ENCODE assay signal across 17 cellular contexts in the genomic region with DNA sequence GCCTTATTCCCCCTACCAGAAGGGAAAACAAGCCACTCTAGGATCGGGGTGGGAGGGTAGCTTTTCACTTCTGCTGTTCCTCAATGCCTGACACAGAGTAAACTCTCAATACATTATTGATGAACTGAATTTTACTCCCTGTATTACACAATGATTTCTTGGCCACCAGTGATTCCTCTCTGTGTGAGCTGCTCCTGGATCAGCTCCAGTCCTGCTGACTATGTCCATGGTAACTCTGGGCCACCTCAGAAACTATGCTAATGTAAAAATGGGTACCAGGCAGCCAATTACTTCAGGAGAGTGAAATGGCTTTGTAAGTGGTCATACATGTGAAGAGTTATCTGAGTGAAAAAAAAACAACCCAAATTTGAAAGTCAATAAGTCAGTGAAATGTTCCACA.
DNase-seq lines count a peak whose midpoint lies in the region; ATAC-seq and TF ChIP-seq lines count a peak whose summit lies in the region.
"Had no signal": no experiment of that assay in that cellular context is flagged by ENCODE, and none has a peak within 500 bp of the region (broad histone marks: within the 10 kb centered on the region; RNA-seq: fewer than 3 reads in every experiment).

No MANE protein-coding gene starts in this region.

- no peaks in the 10 kb centered on the region for H3K36me3 ChIP-seq in neural cell (ENCODE audit: insufficient read depth, low read length)
- no peaks in the 10 kb centered on the region for H3K36me3 ChIP-seq in psoas muscle (ENCODE audit: insufficient read depth in 1 of 2, low read depth in 1 of 2)

- no peak overlapping the region for H3K4me3 ChIP-seq in neural cell (ENCODE audit: low read length)
- H3K4me3 ChIP-seq in psoas muscle, result no peak overlapping the region
- H3K4me3 ChIP-seq: A549, PC-9 had no signal

- peak; percentile 8 for DNase-seq in AG08395 (ENCODE audit: low spot score)
- peak; percentile 83 for DNase-seq in DMS79 (lab: John Stamatoyannopoulos, UW)
- peak; percentile 57 for DNase-seq in cerebellar cortex (ENCODE audit: low spot score)
- DNase-seq in psoas muscle, result no peak
- no peak for DNase-seq in COR-L47 (lab: John Stamatoyannopoulos, UW)
- DNase-seq in activated naive CD8-positive, alpha-beta T cell treated with anti-CD3 and anti-CD28 coated beads for 36 hours, result no peak
- DNase-seq: GDM1, H7, NCI-H146, NCI-H2081, NCI-H510A treated with DMSO at 0.1 percent for 48 hours, NCI-H774, PC-9 had no signal

- H3K4me1 Mint-ChIP-seq in activated naive CD8-positive, alpha-beta T cell treated with anti-CD3 and anti-CD28 coated beads for 36 hours, result no peaks in the 10 kb centered on the region

- intact Hi-C loops in psoas muscle (cut with DNase I), result no loop called here

- no peak overlapping the region for H3K4me2 ChIP-seq in neural cell (ENCODE audit: low read length)
- H3K4me2 ChIP-seq: A549, KMS-11, PC-9 had no signal

- H4K20me1 ChIP-seq in neural cell (ENCODE audit: insufficient read depth), result no peaks in the 10 kb centered on the region

- no peak for TF ChIP-seq CTCF in neural cell (IDR thresholded peaks at IDR 0.05; ENCODE audit: poor library complexity, severe bottlenecking)
- no peak for TF ChIP-seq CTCF in psoas muscle (IDR thresholded peaks at IDR 0.05)

- H3K9me3 Mint-ChIP-seq in activated naive CD8-positive, alpha-beta T cell treated with anti-CD3 and anti-CD28 coated beads for 36 hours, result no peaks in the 10 kb centered on the region

- H3F3A ChIP-seq in neural cell (ENCODE audit: insufficient read depth, low read length, poor library complexity, severe bottlenecking), result no peaks in the 10 kb centered on the region

- H3K9ac ChIP-seq in neural cell (ENCODE audit: low read length), result no peak overlapping the region
- H3K9ac ChIP-seq: KMS-11 had no signal

- 61 to 72% (median 62%) methylated on average over 1 of the region's 1 CpG for WGBS in psoas muscle, 3 donors

- peaks cover 11% of the 10 kb centered on the region for H3K27me3 Mint-ChIP-seq in activated naive CD8-positive, alpha-beta T cell treated with anti-CD3 and anti-CD28 coated beads for 36 hours

- H3K9me3 ChIP-seq in neural cell (ENCODE audit: low read length) (no peaks in the 10 kb centered on the region), psoas muscle (no peaks in the 10 kb centered on the region)
- H3K9me3 ChIP-seq: A549 had no signal

- H3K27ac ChIP-seq in neural cell (ENCODE audit: low read length) (no peak overlapping the region), psoas muscle (no peak overlapping the region)
- H3K27ac ChIP-seq: A549, C4-2B, KMS-11, PC-9 had no signal

- H3K27me3 ChIP-seq in neural cell (ENCODE audit: insufficient read depth, low read depth, low read length), result no peaks in the 10 kb centered on the region
- H3K27me3 ChIP-seq in psoas muscle (ENCODE audit: insufficient read depth in 3 of 3, low read length in 2 of 3), result no peaks in the 10 kb centered on the region

- ATAC-seq in psoas muscle, result no peak
- ATAC-seq: A549 had no signal

- H3K4me1 ChIP-seq in psoas muscle, result no peaks in the 10 kb centered on the region
- H3K4me1 ChIP-seq: A549 had no signal

- H3K4me3 Mint-ChIP-seq in activated naive CD8-positive, alpha-beta T cell treated with anti-CD3 and anti-CD28 coated beads for 36 hours, result no peak overlapping the region

- H3K27ac Mint-ChIP-seq in activated naive CD8-positive, alpha-beta T cell treated with anti-CD3 and anti-CD28 coated beads for 36 hours, result no peak overlapping the region

- H3K9me2 ChIP-seq in neural cell (ENCODE audit: insufficient read depth, low read length), result no peaks in the 10 kb centered on the region

- H3K79me2 ChIP-seq in neural cell (replicated peaks; ENCODE audit: insufficient read depth, low read length), result no peaks in the 10 kb centered on the region

- TF ChIP-seq RAD21 in neural cell (conservative IDR thresholded peaks at IDR 0.05), result no peak

- no peaks in the 10 kb centered on the region for H3K36me3 Mint-ChIP-seq in activated naive CD8-positive, alpha-beta T cell treated with anti-CD3 and anti-CD28 coated beads for 36 hours

- TF ChIP-seq EP300 in neural cell (conservative IDR thresholded peaks at IDR 0.05; ENCODE audit: poor library complexity, severe bottlenecking), result peak; percentile 13

- H2AFZ ChIP-seq in neural cell (ENCODE audit: low read depth, low read length), result no peak overlapping the region
- H2AFZ ChIP-seq: PC-9 had no signal

TF ChIP-seq in neural cell, 6 proteins besides CTCF, POLR2A, EP300 and RAD21:
- TF ChIP-seq POLR2AphosphoS5 (IDR thresholded peaks at IDR 0.05) (peak; percentile 46), TAF1 (IDR thresholded peaks at IDR 0.05; ENCODE audit: low read depth) (no peak)

Comparison
In these comparisons a context has a peak if more than half of its experiments do, and no peak if none do; other contexts are left out.
1. DNase-seq: peak in AG08395 (single experiment), DMS79 (single experiment) and cerebellar cortex (single experiment); none in psoas muscle (0 of 2), COR-L47 (single experiment) and activated naive CD8-positive, alpha-beta T cell treated with anti-CD3 and anti-CD28 coated beads for 36 hours (single experiment).